ENCODE assay signal across 8 cellular contexts in the genomic region with DNA sequence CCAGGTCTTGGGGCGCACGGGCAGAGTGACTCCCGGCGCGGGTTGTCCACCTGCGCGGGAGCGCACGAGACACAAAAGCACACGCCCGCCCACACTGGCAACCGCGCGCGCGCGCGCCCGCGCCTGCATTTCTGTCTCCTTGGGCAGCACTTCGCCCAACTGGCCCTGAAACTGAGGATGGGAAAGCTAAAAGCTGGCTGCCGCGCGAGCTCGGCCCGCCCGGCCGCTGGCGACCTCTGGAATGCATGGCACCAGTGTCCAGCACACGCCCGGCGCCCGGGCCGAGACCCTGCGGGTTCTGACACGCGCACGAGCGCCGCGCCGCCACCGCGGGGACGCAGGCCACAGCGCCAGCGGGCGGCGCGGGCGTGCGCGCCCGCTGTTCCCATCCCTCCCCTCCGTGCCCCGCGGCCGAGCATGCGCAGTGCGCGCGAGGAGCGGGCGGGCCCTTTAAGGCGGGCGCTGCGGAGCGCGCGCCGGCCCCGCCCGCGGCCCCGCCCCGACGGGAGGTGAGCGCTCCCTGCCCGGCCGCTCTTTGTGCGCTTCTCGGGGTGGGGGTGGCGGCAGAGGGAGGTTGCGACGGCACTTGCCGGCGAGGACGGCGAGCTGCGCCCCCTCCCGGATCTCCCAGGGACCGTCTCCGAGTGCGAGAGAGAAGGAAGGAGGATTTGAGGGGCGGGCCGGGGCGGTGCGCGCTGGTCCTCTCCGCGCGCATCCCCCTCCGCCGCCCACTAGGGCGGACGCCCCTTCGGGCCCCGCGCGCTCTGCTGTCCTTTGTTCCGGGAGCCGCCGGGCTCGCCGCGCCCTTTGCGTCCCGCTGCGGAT. TPM values are rescaled to one million over a fixed set of nuclear protein-coding genes. Genes with fewer than 3 reads are reported as not detected.
DNase-seq lines count a peak whose midpoint lies in the region; ATAC-seq and TF ChIP-seq lines count a peak whose summit lies in the region.

No MANE protein-coding gene starts in this region.

- no peaks in the 10 kb centered on the region for H3K9me3 ChIP-seq in DND-41 (ENCODE audit: insufficient read depth, low read length, severe bottlenecking)
- no peaks in the 10 kb centered on the region for H3K9me3 ChIP-seq in KOPT-K1 (ENCODE audit: insufficient read depth, low read length, poor library complexity, severe bottlenecking)

- TF ChIP-seq CTCF in DND-41 (IDR thresholded peaks at IDR 0.05; ENCODE audit: borderline replicate concordance, extremely low read depth, low read length, poor library complexity, severe bottlenecking) (peak; percentile 77), neural crest cell (conservative IDR thresholded peaks at IDR 0.05) (peak; percentile 88)

- peaks cover 10% of the 10 kb centered on the region for H3K36me3 Mint-ChIP-seq in neural crest cell (ENCODE audit: low read depth)

- peaks cover 18% of the 10 kb centered on the region for H3K79me2 ChIP-seq in DND-41 (ENCODE audit: insufficient read depth, low read length)

- H3K27me3 ChIP-seq in DND-41 (ENCODE audit: insufficient read depth, low read length, poor library complexity) = peaks cover 16% of the 10 kb centered on the region

- H3K9ac ChIP-seq in DND-41 (ENCODE audit: low read depth, low read length) = peak overlapping the region; percentile 99

- H3K9me3 Mint-ChIP-seq in neural crest cell = no peaks in the 10 kb centered on the region
- no peaks in the 10 kb centered on the region for H3K9me3 Mint-ChIP-seq in stimulated activated naive CD8-positive, alpha-beta T cell treated with anti-CD3 and anti-CD28 coated beads, Interleukin-15, amount 100 ng/mL, for 72 hours

- peak overlapping the region; percentile 72 for H3K4me2 ChIP-seq in DND-41 (ENCODE audit: insufficient read depth, low read length)

- H3K36me3 ChIP-seq in DND-41 (ENCODE audit: insufficient read depth, low read length) (peaks cover 13% of the 10 kb centered on the region), KOPT-K1 (ENCODE audit: insufficient read depth, low read length) (no peaks in the 10 kb centered on the region)

- peak overlapping the region; percentile 98 for H2AFZ ChIP-seq in DND-41 (ENCODE audit: low read depth, low read length)

- peak; percentile 71 for ATAC-seq in DND-41 (ENCODE audit: insufficient read depth, low read depth)
- peak; percentile 56 for ATAC-seq in GM21786 (IDR thresholded peaks at IDR 0.05; ENCODE audit: unreplicated experiment)
- ATAC-seq in stimulated activated naive CD8-positive, alpha-beta T cell treated with anti-CD3 and anti-CD28 coated beads, Interleukin-15, amount 100 ng/mL, for 72 hours = peak; percentile 84

- H3K4me1 ChIP-seq in DND-41 (ENCODE audit: insufficient read depth, low read length) = peaks cover 30% of the 10 kb centered on the region

- DNase-seq in DND-41 = peak; percentile 95
- DNase-seq in RPMI7951 (ENCODE audit: low read depth) = peak; percentile 90
- peak; percentile 80 for DNase-seq in activated T-helper 9 cell treated with anti-CD3 and anti-CD28 coated beads, Interleukin-2, amount 50 U/mL, for 16 hours (ENCODE audit: low read depth)
- DNase-seq in fibroblast of the conjunctiva (ENCODE audit: low read depth) = peak; percentile 82
- DNase-seq in neural crest cell (ENCODE audit: low read depth, low spot score) = peak; percentile 98
- peak; percentile 94 to 95 for DNase-seq in stimulated activated naive CD8-positive, alpha-beta T cell treated with anti-CD3 and anti-CD28 coated beads, Interleukin-15, amount 100 ng/mL, for 72 hours

- H3K27ac ChIP-seq in DND-41 (ENCODE audit: low read length) = peak overlapping the region; percentile 98
- peak overlapping the region; percentile 79 for H3K27ac ChIP-seq in KOPT-K1 (ENCODE audit: low read depth, low read length, poor library complexity, severe bottlenecking)

- H3K27me3 Mint-ChIP-seq in neural crest cell (ENCODE audit: low read depth) = peaks cover 10% of the 10 kb centered on the region
- H3K27me3 Mint-ChIP-seq in stimulated activated naive CD8-positive, alpha-beta T cell treated with anti-CD3 and anti-CD28 coated beads, Interleukin-15, amount 100 ng/mL, for 72 hours = peaks cover 45% of the 10 kb centered on the region

- peaks cover 18% of the 10 kb centered on the region for H4K20me1 ChIP-seq in DND-41 (ENCODE audit: insufficient read depth, low read length)

- H3K4me1 Mint-ChIP-seq in neural crest cell = peaks cover 30% of the 10 kb centered on the region
- H3K4me1 Mint-ChIP-seq in stimulated activated naive CD8-positive, alpha-beta T cell treated with anti-CD3 and anti-CD28 coated beads, Interleukin-15, amount 100 ng/mL, for 72 hours = peaks cover 30% of the 10 kb centered on the region

- H3K4me3 Mint-ChIP-seq in neural crest cell = peak overlapping the region; percentile 100
- peak overlapping the region; percentile 89 to 94 for H3K4me3 Mint-ChIP-seq in stimulated activated naive CD8-positive, alpha-beta T cell treated with anti-CD3 and anti-CD28 coated beads, Interleukin-15, amount 100 ng/mL, for 72 hours

- peak overlapping the region; percentile 84 to 88 for H3K4me3 ChIP-seq in DND-41 (ENCODE audit: low read depth in 1 of 2, low read length in 2 of 2)

- H3K27ac Mint-ChIP-seq in neural crest cell (ENCODE audit: unreplicated experiment) = peak overlapping the region; percentile 99
- H3K27ac Mint-ChIP-seq in stimulated activated naive CD8-positive, alpha-beta T cell treated with anti-CD3 and anti-CD28 coated beads, Interleukin-15, amount 100 ng/mL, for 72 hours = peak overlapping the region; percentile 72 to 92

RNA-seq across cellular contexts. Expression of a gene that starts 1.1 kb away (rescaled TPM):
- 7.1 and 8.1 TPM in 2 replicates for total RNA-seq in RPMI7951 (2014; rRNA removed; shearing (Covaris generic))
- 49.5 and 51.7 TPM in 2 replicates for total RNA-seq in neural crest cell

Comparison
In these comparisons a context has a peak if more than half of its experiments do, and no peak if none do; other contexts are left out.
1. Peak in every context shown above with its lines: DNase-seq, ATAC-seq, H3K4me3 ChIP-seq and H3K27ac ChIP-seq.